In the genomic region with DNA sequence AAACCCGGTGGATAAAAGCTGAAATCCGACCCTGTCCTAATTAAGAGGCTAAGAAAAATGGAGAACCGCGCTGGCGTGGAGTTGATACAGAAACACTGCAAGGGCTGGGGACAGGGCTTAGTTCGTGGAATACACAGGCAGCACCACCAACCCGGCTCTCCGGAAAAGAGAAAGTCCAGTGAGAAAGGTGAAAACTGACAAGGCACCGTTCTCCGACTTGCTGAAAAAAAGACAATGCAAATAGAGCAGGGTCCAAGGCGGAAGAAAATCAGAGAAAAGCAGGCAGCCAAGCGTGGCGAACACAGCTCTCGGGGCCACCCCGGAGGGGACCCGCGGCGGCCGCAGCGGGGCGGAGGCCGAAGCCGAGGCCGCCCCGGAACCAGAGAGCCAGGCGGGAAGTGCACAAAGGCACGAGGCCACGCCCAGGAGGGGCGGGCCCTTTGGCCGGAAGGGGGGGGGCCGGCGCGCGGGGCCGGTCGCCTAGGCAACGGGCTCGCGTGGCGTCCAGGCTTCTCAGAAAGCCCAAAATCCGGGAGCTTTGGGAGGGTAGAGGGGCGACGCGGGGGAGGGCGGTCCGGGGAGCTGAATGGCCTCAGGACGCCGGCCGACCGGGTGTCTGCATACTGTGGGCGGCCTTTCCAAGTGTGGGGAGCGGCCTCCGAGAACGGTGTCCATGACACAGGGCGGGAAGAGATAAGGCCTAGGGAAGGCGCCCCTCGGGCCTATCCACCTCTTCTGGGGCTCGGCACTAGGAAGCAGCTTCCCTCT, we compare ENCODE assay signal across 8 cellular contexts. TPM values are rescaled to one million over a fixed set of nuclear protein-coding genes. Genes with fewer than 3 reads are reported as not detected.
DNase-seq lines count a peak whose midpoint lies in the region; ATAC-seq and TF ChIP-seq lines count a peak whose summit lies in the region.

No MANE protein-coding gene starts in this region.

- DNase-seq in ACHN: peak; percentile 79
- peak; percentile 88 for DNase-seq in NCI-H2171 (lab: John Stamatoyannopoulos, UW)
- DNase-seq in WTC11 (ENCODE audit: low spot score): peak; percentile 74
- peak; percentile 84 to 88 for DNase-seq in cardiac fibroblast (ENCODE audit: low read depth in 2 of 2)
- DNase-seq in inferior parietal cortex (ENCODE audit: extremely low spot score): peak; percentile 85
- DNase-seq in spleen: peak; percentile 97

- H3K4me3 ChIP-seq in cardiac fibroblast (replicated peaks in 1 of 2; ENCODE audit: low read depth in 2 of 2, low read length in 2 of 2): peak overlapping the region; percentile 91 to 99
- peak overlapping the region; percentile 90 to 100 (median 98) for H3K4me3 ChIP-seq in spleen

- 0 out of 2 replicates have a peak, but pooled peaks cover 4% of the 10 kb centered on the region for H3K36me3 Mint-ChIP-seq in WTC11

- H3K9me3 Mint-ChIP-seq in WTC11: no peaks in the 10 kb centered on the region

- intact Hi-C loops in spleen (cut with DNase I; ENCODE audit: low total_unique reads): no loop called here

- H3K27me3 ChIP-seq in spleen (replicated peaks in 1 of 7): no peaks in the 10 kb centered on the region

- H3K36me3 ChIP-seq in spleen: no peaks in the 10 kb centered on the region

- ATAC-seq in GM18868 (IDR thresholded peaks at IDR 0.05; ENCODE audit: unreplicated experiment) (peak; percentile 29), HG03097 (IDR thresholded peaks at IDR 0.05; ENCODE audit: low FRiP score, unreplicated experiment) (peak; percentile 26), WTC11 (peak; percentile 5)

- TF ChIP-seq POLR2A in spleen (IDR thresholded peaks at IDR 0.05): peak in 2 of 3 donors; percentile 48 to 87

- H3K27ac ChIP-seq in spleen: peak overlapping the region; percentile 99 to 100 (median 99)

- peaks cover 19 to 48% (median 32%) of the 10 kb centered on the region in 6 donors for H3K4me1 ChIP-seq in spleen

- H3K4me3 Mint-ChIP-seq in WTC11: peak overlapping the region; percentile 91

- H3K27ac Mint-ChIP-seq in WTC11: peak overlapping the region; percentile 100

- peaks cover 13% of the 10 kb centered on the region for H3K4me1 Mint-ChIP-seq in WTC11

- 0 to 1% (median 0%) methylated on average over 35 to 58 of the region's 58 CpGs for WGBS in spleen, 5 donors

- no peaks in the 10 kb centered on the region for H3K9me3 ChIP-seq in spleen

- TF ChIP-seq CTCF in WTC11 (IDR thresholded peaks at IDR 0.05) (no peak), cardiac fibroblast (IDR thresholded peaks at IDR 0.05; ENCODE audit: low read depth, low read length) (no peak), spleen (IDR thresholded peaks at IDR 0.05 in 8 of 11, conservative IDR thresholded peaks at IDR 0.05 in 3 of 11) (no peak)

- in situ Hi-C loops in ACHN (cut with HindIII; ENCODE audit: low pct_ligation_motif_present, low pct_unique_long_range_greater_than_20kb, low sequenced_read_pairs): no loop called here

- CTCF ChIA-PET in WTC11 (lab: Charles Lee): interaction anchor here (0.6 to 1.1 kb wide), 4 partner anchors 31 to 257 kb away, joined by 3 to 6 read pairs (median 4); no protein-coding TSS in a partner anchor

- no peaks in the 10 kb centered on the region; the same call in 1 of the 2 replicates for H3K27me3 Mint-ChIP-seq in WTC11 (ENCODE audit: low read depth)

- POLR2A ChIA-PET in WTC11 (lab: Charles Lee): interaction anchor here (0.5 to 2.0 kb wide), 7 partner anchors 92 to 324 kb away, joined by 3 to 9 read pairs (median 3); partner anchors contain the start of genes ANKRD10 and RAB20

TF ChIP-seq in WTC11, 78 proteins besides CTCF, POLR2A, EP300 and RAD21 (continues in another document):
- TF ChIP-seq, protein P1, sequence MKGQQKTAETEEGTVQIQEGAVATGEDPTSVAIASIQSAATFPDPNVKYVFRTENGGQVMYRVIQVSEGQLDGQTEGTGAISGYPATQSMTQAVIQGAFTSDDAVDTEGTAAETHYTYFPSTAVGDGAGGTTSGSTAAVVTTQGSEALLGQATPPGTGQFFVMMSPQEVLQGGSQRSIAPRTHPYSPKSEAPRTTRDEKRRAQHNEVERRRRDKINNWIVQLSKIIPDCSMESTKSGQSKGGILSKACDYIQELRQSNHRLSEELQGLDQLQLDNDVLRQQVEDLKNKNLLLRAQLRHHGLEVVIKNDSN (CRISPR knock-in tag; IDR thresholded peaks at IDR 0.05): 0 out of 2 replicates have a peak, but pooled peaks have one; percentile 7
- no peak for TF ChIP-seq ZNF121 (CRISPR knock-in tag; IDR thresholded peaks at IDR 0.05)
- 0 out of 2 replicates have a peak, but pooled peaks have one; percentile 21 for TF ChIP-seq CREM (CRISPR knock-in tag; IDR thresholded peaks at IDR 0.05)
- TF ChIP-seq SP1 (CRISPR knock-in tag; conservative IDR thresholded peaks at IDR 0.05): peak; percentile 68; the same call in 1 of the 2 replicates
- no peak for TF ChIP-seq FOXK1 (CRISPR knock-in tag; IDR thresholded peaks at IDR 0.05)
- TF ChIP-seq TEAD1 (CRISPR knock-in tag; IDR thresholded peaks at IDR 0.05): peak; percentile 70; the same call in 1 of the 2 replicates
- TF ChIP-seq RELA (CRISPR knock-in tag; IDR thresholded peaks at IDR 0.05; ENCODE audit: borderline replicate concordance): no peak
- TF ChIP-seq, protein P2, sequence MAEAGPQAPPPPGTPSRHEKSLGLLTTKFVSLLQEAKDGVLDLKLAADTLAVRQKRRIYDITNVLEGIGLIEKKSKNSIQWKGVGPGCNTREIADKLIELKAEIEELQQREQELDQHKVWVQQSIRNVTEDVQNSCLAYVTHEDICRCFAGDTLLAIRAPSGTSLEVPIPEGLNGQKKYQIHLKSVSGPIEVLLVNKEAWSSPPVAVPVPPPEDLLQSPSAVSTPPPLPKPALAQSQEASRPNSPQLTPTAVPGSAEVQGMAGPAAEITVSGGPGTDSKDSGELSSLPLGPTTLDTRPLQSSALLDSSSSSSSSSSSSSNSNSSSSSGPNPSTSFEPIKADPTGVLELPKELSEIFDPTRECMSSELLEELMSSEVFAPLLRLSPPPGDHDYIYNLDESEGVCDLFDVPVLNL (CRISPR knock-in tag; IDR thresholded peaks at IDR 0.05; ENCODE audit: borderline replicate concordance, low read depth): no peak
- TF ChIP-seq, protein P3, sequence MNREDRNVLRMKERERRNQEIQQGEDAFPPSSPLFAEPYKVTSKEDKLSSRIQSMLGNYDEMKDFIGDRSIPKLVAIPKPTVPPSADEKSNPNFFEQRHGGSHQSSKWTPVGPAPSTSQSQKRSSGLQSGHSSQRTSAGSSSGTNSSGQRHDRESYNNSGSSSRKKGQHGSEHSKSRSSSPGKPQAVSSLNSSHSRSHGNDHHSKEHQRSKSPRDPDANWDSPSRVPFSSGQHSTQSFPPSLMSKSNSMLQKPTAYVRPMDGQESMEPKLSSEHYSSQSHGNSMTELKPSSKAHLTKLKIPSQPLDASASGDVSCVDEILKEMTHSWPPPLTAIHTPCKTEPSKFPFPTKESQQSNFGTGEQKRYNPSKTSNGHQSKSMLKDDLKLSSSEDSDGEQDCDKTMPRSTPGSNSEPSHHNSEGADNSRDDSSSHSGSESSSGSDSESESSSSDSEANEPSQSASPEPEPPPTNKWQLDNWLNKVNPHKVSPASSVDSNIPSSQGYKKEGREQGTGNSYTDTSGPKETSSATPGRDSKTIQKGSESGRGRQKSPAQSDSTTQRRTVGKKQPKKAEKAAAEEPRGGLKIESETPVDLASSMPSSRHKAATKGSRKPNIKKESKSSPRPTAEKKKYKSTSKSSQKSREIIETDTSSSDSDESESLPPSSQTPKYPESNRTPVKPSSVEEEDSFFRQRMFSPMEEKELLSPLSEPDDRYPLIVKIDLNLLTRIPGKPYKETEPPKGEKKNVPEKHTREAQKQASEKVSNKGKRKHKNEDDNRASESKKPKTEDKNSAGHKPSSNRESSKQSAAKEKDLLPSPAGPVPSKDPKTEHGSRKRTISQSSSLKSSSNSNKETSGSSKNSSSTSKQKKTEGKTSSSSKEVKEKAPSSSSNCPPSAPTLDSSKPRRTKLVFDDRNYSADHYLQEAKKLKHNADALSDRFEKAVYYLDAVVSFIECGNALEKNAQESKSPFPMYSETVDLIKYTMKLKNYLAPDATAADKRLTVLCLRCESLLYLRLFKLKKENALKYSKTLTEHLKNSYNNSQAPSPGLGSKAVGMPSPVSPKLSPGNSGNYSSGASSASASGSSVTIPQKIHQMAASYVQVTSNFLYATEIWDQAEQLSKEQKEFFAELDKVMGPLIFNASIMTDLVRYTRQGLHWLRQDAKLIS (CRISPR knock-in tag; IDR thresholded peaks at IDR 0.05; ENCODE audit: borderline replicate concordance): no peak
- TF ChIP-seq CBFB (CRISPR knock-in tag; IDR thresholded peaks at IDR 0.05; ENCODE audit: low read depth): no peak
- TF ChIP-seq E2F5 (CRISPR knock-in tag; IDR thresholded peaks at IDR 0.05): peak; percentile 12; the same call in 1 of the 2 replicates
- TF ChIP-seq, protein P4, sequence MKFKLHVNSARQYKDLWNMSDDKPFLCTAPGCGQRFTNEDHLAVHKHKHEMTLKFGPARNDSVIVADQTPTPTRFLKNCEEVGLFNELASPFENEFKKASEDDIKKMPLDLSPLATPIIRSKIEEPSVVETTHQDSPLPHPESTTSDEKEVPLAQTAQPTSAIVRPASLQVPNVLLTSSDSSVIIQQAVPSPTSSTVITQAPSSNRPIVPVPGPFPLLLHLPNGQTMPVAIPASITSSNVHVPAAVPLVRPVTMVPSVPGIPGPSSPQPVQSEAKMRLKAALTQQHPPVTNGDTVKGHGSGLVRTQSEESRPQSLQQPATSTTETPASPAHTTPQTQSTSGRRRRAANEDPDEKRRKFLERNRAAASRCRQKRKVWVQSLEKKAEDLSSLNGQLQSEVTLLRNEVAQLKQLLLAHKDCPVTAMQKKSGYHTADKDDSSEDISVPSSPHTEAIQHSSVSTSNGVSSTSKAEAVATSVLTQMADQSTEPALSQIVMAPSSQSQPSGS (CRISPR knock-in tag; IDR thresholded peaks at IDR 0.05; ENCODE audit: borderline replicate concordance, low read depth): no peak

RNA-seq across cellular contexts. Expression of gene ING1, which starts 1.2 kb away (rescaled TPM):
- total RNA-seq in WTC11 (2021) (26.2 to 27.5 TPM (median 26.9 TPM) in 3 replicates), spleen (10 to 100 TPM; 15.1 to 32.4 (median 22.9) TPM)
- polyA plus RNA-seq in spleen: 10 to 100 TPM; 10.5 to 16.0 (median 12.0) TPM

RNA-seq across cellular contexts. Expression of gene CARS2, which starts 6.3 kb away (rescaled TPM):
- total RNA-seq in WTC11 (2021) (39.9 to 50.9 TPM (median 50.0 TPM) in 3 replicates), spleen (100 to 1,000 TPM in 1 of 7 donors, 10 to 100 TPM in 6; 63.9 to 113 (median 77.9) TPM)
- 100 to 1,000 TPM in 2 of 3 donors, 10 to 100 TPM in 1; 69.5 to 109 (median 105) TPM for polyA plus RNA-seq in spleen

Comparison
In these comparisons a context has a peak if more than half of its experiments do, and no peak if none do; other contexts are left out.
1. Peak in every context shown above with its lines: DNase-seq, ATAC-seq, H3K4me3 ChIP-seq and H3K27ac ChIP-seq.